In genomic region chr19:17128820-17129219, GRCh38 we compare ENCODE assay signal across 30 cellular contexts. TPM values are rescaled to one million over a fixed set of nuclear protein-coding genes. Genes with fewer than 3 reads are reported as not detected.
DNase-seq lines count a peak whose midpoint lies in the region; ATAC-seq and TF ChIP-seq lines count a peak whose summit lies in the region.
"Had no signal": no experiment of that assay in that cellular context is flagged by ENCODE, and none has a peak within 500 bp of the region (broad histone marks: within the 10 kb centered on the region; RNA-seq: fewer than 3 reads in every experiment).

No MANE protein-coding gene starts in this region.

- no peaks in the 10 kb centered on the region for H3K27me3 ChIP-seq in DOHH2 (ENCODE audit: control insufficient read depth, low read length)
- H3K27me3 ChIP-seq in adrenal gland: no peaks in the 10 kb centered on the region
- H3K27me3 ChIP-seq in Peyer's patch: no peaks in the 10 kb centered on the region
- H3K27me3 ChIP-seq: esophagus muscularis mucosa, right lobe of liver, suprapubic skin had no signal

- H3K4me2 ChIP-seq in DOHH2 (ENCODE audit: low read length): no peak overlapping the region

- H3K27me3 Mint-ChIP-seq in CD14-positive monocyte (ENCODE audit: low read depth in 3 of 3) (peaks cover 0 to 4% (median 0%) of the 10 kb centered on the region in 3 donors), progenitor cell of endocrine pancreas (no peaks in the 10 kb centered on the region)
- H3K27me3 Mint-ChIP-seq: CD4-positive, alpha-beta T cell had no signal

- no peaks in the 10 kb centered on the region for H3K9me3 Mint-ChIP-seq in CD14-positive monocyte
- no peaks in the 10 kb centered on the region for H3K9me3 Mint-ChIP-seq in progenitor cell of endocrine pancreas (ENCODE audit: low read depth)
- H3K9me3 Mint-ChIP-seq: activated T-cell treated with anti-CD3 and anti-CD28 coated beads, Interleukin-2, amount 50 U/mL, for 4 hours; CD4-positive, alpha-beta T cell; neural crest cell had no signal

- ATAC-seq in GM19328 (IDR thresholded peaks at IDR 0.05; ENCODE audit: unreplicated experiment) (no peak), GM18861 (IDR thresholded peaks at IDR 0.05; ENCODE audit: unreplicated experiment) (no peak)
- ATAC-seq: activated T-cell treated with anti-CD3 and anti-CD28 coated beads, Interleukin-2, amount 50 U/mL, for 4 hours; Panc1; right lobe of liver had no signal

- peaks cover 55% of the 10 kb centered on the region for H3K4me1 Mint-ChIP-seq in CD14-positive monocyte
- H3K4me1 Mint-ChIP-seq in progenitor cell of endocrine pancreas (ENCODE audit: low read depth): no peaks in the 10 kb centered on the region

- DNase-seq in CD14-positive monocyte (ENCODE audit: low spot score) (no peak), adrenal gland (peak in 5 of 7 donors; percentile 50 to 70 (median 68)), progenitor cell of endocrine pancreas (ENCODE audit: low spot score, unreplicated experiment) (no peak), Peyer's patch (no peak)
- DNase-seq: activated CD4-positive, CD25-positive, alpha-beta regulatory T cell treated with anti-CD3 and anti-CD28 coated beads, Interleukin-2, amount 50 U/mL, for 72 hours; activated naive CD4-positive, alpha-beta T cell treated with anti-CD3 and anti-CD28 coated beads, Interleukin-2, amount 50 U/mL, for 16 hours; activated T-cell treated with anti-CD3 and anti-CD28 coated beads, Interleukin-2, amount 50 U/mL, for 4 hours; aorta; CD4-positive, alpha-beta T cell; cortex of kidney; DMS 273 treated with DMSO at 0.1 percent for 48 hours; foreskin melanocyte; IMR-90; NCI-H1092 treated with DMSO at 0.1 percent for 48 hours; NCI-H2029; NCI-H526 treated with DMSO at 0.1 percent for 48 hours; posterior cingulate gyrus; right lobe of liver; SIG-M5; stimulated activated CD4-positive, alpha-beta T cell treated with anti-CD3 and anti-CD28 coated beads, Interleukin-12 subunit alpha, Interleukin-12 subunit beta, amount 100 ng/mL, for 4 hours; stimulated activated CD4-positive, alpha-beta T cell treated with anti-CD3 and anti-CD28 coated beads, Interleukin-4, amount 100 ng/mL, for 1 hour; SW 1271 had no signal

- intact Hi-C loops in CD14-positive monocyte (cut with micrococcal nuclease): no loop called here
- intact Hi-C loops in adrenal gland (cut with DNase I): no loop called here

- H3K4me1 ChIP-seq in DOHH2 (ENCODE audit: control insufficient read depth, low read length): peaks cover 89% of the 10 kb centered on the region
- peaks cover 12 to 25% of the 10 kb centered on the region in 2 donors for H3K4me1 ChIP-seq in adrenal gland (replicated peaks in 1 of 2)
- H3K4me1 ChIP-seq in Peyer's patch: peaks cover 0 to 11% (median 10%) of the 10 kb centered on the region in 4 donors
- H3K4me1 ChIP-seq: HAP-1 had no signal

- TF ChIP-seq CTCF in CD14-positive monocyte (IDR thresholded peaks at IDR 0.05): no peak
- TF ChIP-seq CTCF in DOHH2 (IDR thresholded peaks at IDR 0.05; ENCODE audit: low read depth, low read length, poor library complexity, severe bottlenecking): no peak
- TF ChIP-seq CTCF in adrenal gland (IDR thresholded peaks at IDR 0.05): no peak
- TF ChIP-seq CTCF in progenitor cell of endocrine pancreas (IDR thresholded peaks at IDR 0.05; ENCODE audit: unreplicated experiment): no peak
- no peak for TF ChIP-seq CTCF in Peyer's patch (IDR thresholded peaks at IDR 0.05)

- H3K36me3 Mint-ChIP-seq in CD14-positive monocyte (peaks cover 43 to 56% of the 10 kb centered on the region in 2 donors), progenitor cell of endocrine pancreas (ENCODE audit: insufficient read depth) (peaks cover 1% of the 10 kb centered on the region)

- H3K9me3 ChIP-seq in DOHH2 (ENCODE audit: control insufficient read depth, insufficient read depth, low read length) (no peaks in the 10 kb centered on the region), adrenal gland (replicated peaks in 1 of 3) (no peaks in the 10 kb centered on the region), Peyer's patch (no peaks in the 10 kb centered on the region)
- H3K9me3 ChIP-seq: esophagus muscularis mucosa, HAP-1, right lobe of liver, suprapubic skin had no signal

- peaks cover 64% of the 10 kb centered on the region for H3K79me2 ChIP-seq in DOHH2 (ENCODE audit: control insufficient read depth, low read length)

- no peak overlapping the region for H3K4me3 Mint-ChIP-seq in CD14-positive monocyte
- H3K4me3 Mint-ChIP-seq in progenitor cell of endocrine pancreas (ENCODE audit: low read depth): no peak overlapping the region
- H3K4me3 Mint-ChIP-seq: activated T-cell treated with anti-CD3 and anti-CD28 coated beads, Interleukin-2, amount 50 U/mL, for 4 hours; neural crest cell had no signal

- H3K4me3 ChIP-seq in DOHH2 (ENCODE audit: low read length) (no peak overlapping the region), adrenal gland (no peak overlapping the region), Peyer's patch (no peak overlapping the region)
- H3K4me3 ChIP-seq: esophagus muscularis mucosa, HAP-1, right lobe of liver, suprapubic skin had no signal

- no peaks in the 10 kb centered on the region for H3K9me2 ChIP-seq in DOHH2 (replicated peaks; ENCODE audit: control insufficient read depth, low read length)

- H3K36me3 ChIP-seq in DOHH2 (ENCODE audit: control insufficient read depth, low read length) (peaks cover 13% of the 10 kb centered on the region), adrenal gland (replicated peaks in 1 of 2) (no peaks in the 10 kb centered on the region), Peyer's patch (no peaks in the 10 kb centered on the region)
- H3K36me3 ChIP-seq: HAP-1, right lobe of liver had no signal

- TF ChIP-seq POLR2A in adrenal gland (IDR thresholded peaks at IDR 0.05) (no peak), Peyer's patch (IDR thresholded peaks at IDR 0.05) (no peak)

- H3K27ac ChIP-seq in DOHH2 (ENCODE audit: low read depth, low read length) (peak overlapping the region; percentile 11; the same call in 1 of the 2 replicates), adrenal gland (peak overlapping the region in 4 of 5 donors; percentile 1 to 73 (median 32)), Peyer's patch (no peak overlapping the region)
- H3K27ac ChIP-seq: esophagus muscularis mucosa, right lobe of liver, suprapubic skin had no signal

- WGBS in adrenal gland, 4 donors: 57 to 78% (median 69%) methylated on average over 8 to 9 of the region's 9 CpGs

- peaks cover 27% of the 10 kb centered on the region for H3F3A ChIP-seq in DOHH2 (ENCODE audit: control insufficient read depth, insufficient read depth)

- H3K27ac Mint-ChIP-seq in CD14-positive monocyte (peak overlapping the region in 4 of 7 donors; percentile 69 to 90 (median 76)), progenitor cell of endocrine pancreas (peak overlapping the region; percentile 24)

- H4K20me1 ChIP-seq in DOHH2 (ENCODE audit: control insufficient read depth, insufficient read depth, low read depth, low read length): no peaks in the 10 kb centered on the region

RNA-seq across cellular contexts. Expression of gene MYO9B, which starts 53.2 kb away (rescaled TPM):
- polyA plus RNA-seq in CD14-positive monocyte: 1 to 10 TPM; 5.9 to 7.5 TPM
- 100 to 1,000 TPM in 1 of 8 donors, 10 to 100 TPM in 7; 55.8 to 183 (median 86.3) TPM for total RNA-seq in adrenal gland
- 100 to 1,000 TPM in 1 of 3 donors, 10 to 100 TPM in 2; 29.9 to 236 (median 99.6) TPM for polyA plus RNA-seq in adrenal gland
- total RNA-seq in progenitor cell of endocrine pancreas: 78.5 and 79.7 TPM in 2 replicates
- total RNA-seq in Peyer's patch: 100 to 1,000 TPM in 3 of 4 donors, 10 to 100 TPM in 1; 65.3 to 578 (median 143) TPM

RNA-seq across cellular contexts. Expression of gene HAUS8, which starts 53.6 kb away (rescaled TPM):
- polyA plus RNA-seq in CD14-positive monocyte (1 to 10 TPM; 2.5 to 4.4 TPM), adrenal gland (10 to 100 TPM in 2 of 3 donors, 1 to 10 TPM in 1; 7.5 to 17.9 (median 17.5) TPM)
- total RNA-seq in adrenal gland (10 to 100 TPM in 3 of 8 donors, 1 to 10 TPM in 5; 3.9 to 10.9 (median 9.0) TPM), progenitor cell of endocrine pancreas (17.7 and 21.7 TPM in 2 replicates), Peyer's patch (10 to 100 TPM in 2 of 4 donors, 1 to 10 TPM in 2; 9.7 to 29.7 (median 10.1) TPM)

Comparison
In these comparisons a context has a peak if more than half of its experiments do, and no peak if none do; other contexts are left out.
1. DNase-seq: peak in adrenal gland (5 of 7); none in CD14-positive monocyte (single experiment), progenitor cell of endocrine pancreas (single experiment) and Peyer's patch (0 of 3).
2. H3K27ac ChIP-seq: peak in DOHH2 (single experiment) and adrenal gland (4 of 5); none in Peyer's patch (0 of 4).